11 cellular contexts compared by ENCODE assay signal in the genomic region with DNA sequence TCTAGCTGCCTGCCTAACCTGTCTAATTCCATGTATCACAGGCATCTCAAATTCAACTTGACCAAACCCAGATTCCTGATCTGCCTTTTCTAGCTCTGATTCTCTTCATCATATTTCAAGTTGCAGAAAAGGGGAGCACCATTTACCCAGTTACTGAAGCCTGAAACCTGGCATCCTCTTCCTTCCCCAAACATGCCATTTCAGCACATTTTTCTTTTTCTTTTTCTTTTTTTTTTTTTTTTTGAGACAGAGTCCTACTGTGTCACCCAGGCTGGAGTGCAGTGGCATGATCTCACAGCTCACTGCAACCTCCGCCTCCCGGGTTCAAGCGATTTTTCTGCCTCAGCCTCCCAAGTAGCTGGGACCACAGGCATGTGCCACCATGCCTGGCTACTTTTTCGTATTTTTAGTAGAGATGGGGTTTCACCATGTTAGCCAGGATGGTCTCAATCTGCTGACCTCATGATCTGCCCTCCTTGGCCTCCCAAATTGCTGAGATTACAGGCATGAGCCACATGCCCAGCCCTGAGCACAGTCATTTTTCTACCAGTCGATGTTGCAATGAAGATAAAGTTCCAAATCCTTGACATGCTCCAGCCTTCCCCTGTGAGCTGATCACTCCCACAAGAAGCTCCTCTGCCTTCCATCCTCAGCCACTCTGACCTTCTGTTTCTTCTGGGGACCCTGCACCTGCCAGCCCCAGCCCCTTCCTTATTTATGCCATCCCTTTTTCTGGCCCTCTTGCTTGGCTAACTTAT. TPM values are rescaled to one million over a fixed set of nuclear protein-coding genes. Genes with fewer than 3 reads are reported as not detected.
DNase-seq lines count a peak whose midpoint lies in the region; ATAC-seq and TF ChIP-seq lines count a peak whose summit lies in the region.
"Had no signal": no experiment of that assay in that cellular context is flagged by ENCODE, and none has a peak within 500 bp of the region (broad histone marks: within the 10 kb centered on the region; RNA-seq: fewer than 3 reads in every experiment).

No MANE protein-coding gene starts in this region.

- peaks cover 27% of the 10 kb centered on the region for H3K36me3 Mint-ChIP-seq in T-helper 17 cell (ENCODE audit: low read depth)

- intact Hi-C loops in left cardiac atrium (cut with DNase I), result no loop called here

- peaks cover 13% of the 10 kb centered on the region; the same call in 1 of the 2 replicates for H3K4me1 ChIP-seq in BLaER1

- H3K4me1 Mint-ChIP-seq in T-helper 17 cell, result peaks cover 29% of the 10 kb centered on the region

- no peak overlapping the region for H3K4me3 ChIP-seq in BLaER1

- no peak overlapping the region for H3K27ac ChIP-seq in BLaER1

- ATAC-seq in GM21447 (IDR thresholded peaks at IDR 0.05; ENCODE audit: unreplicated experiment), result peak; percentile 20
- peak; percentile 18 for ATAC-seq in T-helper 17 cell
- peak; percentile 51 to 71 for ATAC-seq in left cardiac atrium

- no peak for DNase-seq in T-helper 17 cell
- DNase-seq in left cardiac atrium, result no peak
- no peak for DNase-seq in NCI-H1105 (lab: John Stamatoyannopoulos, UW)
- no peak for DNase-seq in activated CD8-positive, alpha-beta memory T cell treated with anti-CD3 and anti-CD28 coated beads for 24 hours
- DNase-seq in GM20000 (ENCODE audit: low spot score), result no peak
- DNase-seq in ureter (ENCODE audit: low spot score), result no peak
- DNase-seq: NCI-H524, T-helper 9 cell had no signal

- peaks cover 18% of the 10 kb centered on the region for H3K36me3 ChIP-seq in BLaER1

- no peaks in the 10 kb centered on the region for H3K27me3 ChIP-seq in BLaER1

- H4K20me1 ChIP-seq in BLaER1, result no peaks in the 10 kb centered on the region

- H3K27ac Mint-ChIP-seq in T-helper 17 cell, result peak overlapping the region; percentile 90

- H3K4me2 ChIP-seq in BLaER1, result peak overlapping the region; percentile 51; the same call in 1 of the 2 replicates

- no peak for TF ChIP-seq CTCF in GM20000 (IDR thresholded peaks at IDR 0.05; ENCODE audit: extremely low read depth, missing control alignments)

- peak overlapping the region; percentile 86 for H3K4me3 Mint-ChIP-seq in T-helper 17 cell

- H3K9me3 ChIP-seq in BLaER1 (no peaks in the 10 kb centered on the region), T-helper 17 cell (ENCODE audit: control insufficient read depth, low read length, poor library complexity, severe bottlenecking) (no peaks in the 10 kb centered on the region)

- no peaks in the 10 kb centered on the region for H3K27me3 Mint-ChIP-seq in T-helper 17 cell
- H3K27me3 Mint-ChIP-seq: activated naive CD4-positive, alpha-beta T cell treated with anti-CD3 and anti-CD28 coated beads, Interleukin-2, amount 50 U/mL, for 24 hours had no signal

- H3K9ac ChIP-seq in BLaER1, result 0 out of 2 replicates have a peak overlapping the region, but pooled peaks have one; percentile 45

RNA-seq across cellular contexts. Expression of a gene that starts 32.2 kb away (rescaled TPM):
- 1 to 10 TPM; 1.8 to 7.8 TPM for total RNA-seq in T-helper 17 cell
- 1 to 10 TPM; 3.0 to 4.7 TPM for total RNA-seq in left cardiac atrium
- 213 TPM for total RNA-seq in ureter

Comparison
In these comparisons a context has a peak if more than half of its experiments do, and no peak if none do; other contexts are left out.
1. RNA of a gene that starts 32.2 kb away (total RNA-seq): 213 TPM in ureter (single experiment); 1.8 to 7.8 TPM in T-helper 17 cell and 3.0 to 4.7 TPM in left cardiac atrium; every median in the first group is over 10 times any median in the second.
2. Peak in every context shown above with its lines, with median percentiles within 50 percentile points of each other: ATAC-seq.